9 cellular contexts compared by ENCODE assay signal in genomic region chr20:52104546-52105044, GRCh38.
DNase-seq lines count a peak whose midpoint lies in the region; ATAC-seq and TF ChIP-seq lines count a peak whose summit lies in the region.
"Had no signal": no experiment of that assay in that cellular context is flagged by ENCODE, and none has a peak within 500 bp of the region (broad histone marks: within the 10 kb centered on the region; RNA-seq: fewer than 3 reads in every experiment).

No MANE protein-coding gene starts in this region.

- DNase-seq in ELR (ENCODE audit: low read depth) (peak; percentile 57), WTC11 (ENCODE audit: low spot score) (peak; percentile 72), cardiac muscle cell (ENCODE audit: low read depth in 1 of 2, low spot score in 1 of 2) (peak; percentile 13 to 27), retina (peak; percentile 62), RPMI8226 (no peak), NCI-H345 treated with DMSO at 0.1 percent for 48 hours (lab: John Stamatoyannopoulos, UW; ENCODE audit: unreplicated experiment) (no peak)

- peak overlapping the region; percentile 24 for H3K4me3 ChIP-seq in cardiac muscle cell
- H3K4me3 ChIP-seq: K562 had no signal

- H3K4me3 Mint-ChIP-seq in WTC11 = peak overlapping the region; percentile 87

- peak overlapping the region; percentile 74 for H3K27ac Mint-ChIP-seq in WTC11

- H3K9me3 ChIP-seq in cardiac muscle cell (ENCODE audit: low read depth) = no peaks in the 10 kb centered on the region

- peaks cover 27% of the 10 kb centered on the region for H3K4me1 Mint-ChIP-seq in WTC11

- H3K27ac ChIP-seq in cardiac muscle cell = no peak overlapping the region

- H3K9me3 Mint-ChIP-seq in WTC11 = no peaks in the 10 kb centered on the region

- TF ChIP-seq CTCF in WTC11 (IDR thresholded peaks at IDR 0.05) = no peak
- TF ChIP-seq CTCF in cardiac muscle cell (IDR thresholded peaks at IDR 0.05; ENCODE audit: low read depth, low read length) = no peak

- no peaks in the 10 kb centered on the region for H3K36me3 ChIP-seq in cardiac muscle cell

- POLR2A ChIA-PET in WTC11 (lab: Charles Lee) = interaction anchor here (0.6 to 1.6 kb wide), 3 partner anchors 85 to 302 kb away, joined by 4 read pairs; partner anchors contain the start of genes SALL4 and ZFP64

- peaks cover 69% of the 10 kb centered on the region for H3K27me3 Mint-ChIP-seq in WTC11 (ENCODE audit: low read depth)

- peak; percentile 20 for ATAC-seq in WTC11
- ATAC-seq in GM18870 (IDR thresholded peaks at IDR 0.05; ENCODE audit: unreplicated experiment) = no peak
- no peak for ATAC-seq in HG03108 (IDR thresholded peaks at IDR 0.05; ENCODE audit: unreplicated experiment)
- ATAC-seq: K562 had no signal

- no peaks in the 10 kb centered on the region for H3K36me3 Mint-ChIP-seq in WTC11

- H3K4me1 ChIP-seq in cardiac muscle cell (ENCODE audit: low read depth) = no peaks in the 10 kb centered on the region

- peaks cover 65% of the 10 kb centered on the region for H3K27me3 ChIP-seq in cardiac muscle cell

- CTCF ChIA-PET in WTC11 (lab: Charles Lee) = interaction anchor here (0.6 to 3.9 kb wide), 16 partner anchors 9 to 1311 kb away, joined by 3 to 36 read pairs (median 5); partner anchors contain the start of gene ZFP64

TF ChIP-seq in WTC11, 78 proteins besides CTCF, POLR2A, EP300 and RAD21:
- TF ChIP-seq ELF4 (CRISPR knock-in tag; IDR thresholded peaks at IDR 0.05; ENCODE audit: low read depth) (no peak), GTF2I (CRISPR knock-in tag; conservative IDR thresholded peaks at IDR 0.05) (peak; percentile 61; the same call in 1 of the 2 replicates), SP1 (CRISPR knock-in tag; conservative IDR thresholded peaks at IDR 0.05) (0 out of 2 replicates have a peak, but pooled peaks have one; percentile 27), MAX (CRISPR knock-in tag; IDR thresholded peaks at IDR 0.05) (0 out of 2 replicates have a peak, but pooled peaks have one; percentile 15)

Comparison
In these comparisons a context has a peak if more than half of its experiments do, and no peak if none do; other contexts are left out.
1. DNase-seq: peak in ELR (single experiment), WTC11 (single experiment), cardiac muscle cell (2 of 2) and retina (single experiment); none in RPMI8226 (single experiment) and NCI-H345 treated with DMSO at 0.1 percent for 48 hours (single experiment).